Comparison of ENCODE assay signal across 16 cellular contexts in genomic region chr6:137122612-137123011, GRCh38. TPM values are rescaled to one million over a fixed set of nuclear protein-coding genes. Genes with fewer than 3 reads are reported as not detected.
DNase-seq lines count a peak whose midpoint lies in the region; ATAC-seq lines count a peak whose summit lies in the region.
"Had no signal": no experiment of that assay in that cellular context is flagged by ENCODE, and none has a peak within 500 bp of the region (broad histone marks: within the 10 kb centered on the region; RNA-seq: fewer than 3 reads in every experiment).

No MANE protein-coding gene starts in this region.

- no peak overlapping the region for H3K14ac ChIP-seq in neuronal stem cell (ENCODE audit: low read length)

- peaks cover 2% of the 10 kb centered on the region for H3K36me3 Mint-ChIP-seq in memory B cell

- no peak overlapping the region for H3K4ac ChIP-seq in neuronal stem cell (ENCODE audit: low read length)

- no CpG with 5 or more reads among the region's 4 CpGs for WGBS in neuronal stem cell (ENCODE audit: extremely low coverage in 2 of 2, insufficient read length in 2 of 2, insufficient replicate concordance in 1 of 2), 2 donors

- H3K9me3 ChIP-seq in neuronal stem cell (replicated peaks in 1 of 2; ENCODE audit: control insufficient read depth in 2 of 2, insufficient read depth in 1 of 2, low read depth in 1 of 2, low read length in 2 of 2) = peaks cover 4 to 9% of the 10 kb centered on the region in 2 donors

- H3K9me3 Mint-ChIP-seq in memory B cell = peaks cover 6% of the 10 kb centered on the region

- H3K79me1 ChIP-seq in neuronal stem cell (ENCODE audit: low read depth, low read length) = no peaks in the 10 kb centered on the region

- H3K4me3 ChIP-seq in neuronal stem cell (ENCODE audit: low read length in 2 of 2) = no peak overlapping the region

- no peak overlapping the region for H3K4me3 Mint-ChIP-seq in memory B cell

- no peaks in the 10 kb centered on the region for H3K27me3 Mint-ChIP-seq in memory B cell
- H3K27me3 Mint-ChIP-seq: progenitor cell of endocrine pancreas had no signal

- no peak overlapping the region for H4K8ac ChIP-seq in neuronal stem cell (ENCODE audit: low read depth, low read length)

- peaks cover 13% of the 10 kb centered on the region for H3K4me1 Mint-ChIP-seq in memory B cell

- no peak overlapping the region for H3K27ac ChIP-seq in neuronal stem cell (replicated peaks; ENCODE audit: low read length)
- H3K27ac ChIP-seq: brain microvascular endothelial cell, HL-60 had no signal

- no peak overlapping the region for H3K18ac ChIP-seq in neuronal stem cell (ENCODE audit: low read length)

- H4K91ac ChIP-seq in neuronal stem cell (ENCODE audit: low read depth, low read length, poor library complexity) = no peak overlapping the region

- H2BK15ac ChIP-seq in neuronal stem cell (ENCODE audit: low read length) = no peak overlapping the region

- H2BK120ac ChIP-seq in neuronal stem cell (ENCODE audit: low read depth, low read length) = no peak overlapping the region

- H3K4me1 ChIP-seq in neuronal stem cell (ENCODE audit: control insufficient read depth in 2 of 2, insufficient read depth in 1 of 2, low read depth in 1 of 2, low read length in 2 of 2) = no peaks in the 10 kb centered on the region

- H3K27me3 ChIP-seq in neuronal stem cell (ENCODE audit: control insufficient read depth in 3 of 3, insufficient read depth in 3 of 3, low read depth in 1 of 3, low read length in 3 of 3) = no peaks in the 10 kb centered on the region
- H3K27me3 ChIP-seq: brain microvascular endothelial cell had no signal

- no peak overlapping the region for H2BK12ac ChIP-seq in neuronal stem cell (ENCODE audit: low read length)

- H2AFZ ChIP-seq in neuronal stem cell (ENCODE audit: low read length) = no peak overlapping the region

- H3K36me3 ChIP-seq in neuronal stem cell (replicated peaks in 1 of 2; ENCODE audit: control insufficient read depth in 2 of 2, insufficient read depth in 2 of 2, low read length in 2 of 2) = no peaks in the 10 kb centered on the region
- H3K36me3 ChIP-seq: brain microvascular endothelial cell had no signal

- no peak overlapping the region for H3K23ac ChIP-seq in neuronal stem cell (ENCODE audit: low read depth, low read length, poor library complexity)

- H3K27ac Mint-ChIP-seq in memory B cell = peak overlapping the region; percentile 41
- H3K27ac Mint-ChIP-seq: progenitor cell of endocrine pancreas had no signal

- H3K4me2 ChIP-seq in neuronal stem cell (ENCODE audit: insufficient read depth, low read length, poor library complexity, severe bottlenecking) = no peak overlapping the region

- no peak overlapping the region for H2BK5ac ChIP-seq in neuronal stem cell (ENCODE audit: low read length)

- DNase-seq in memory B cell (ENCODE audit: low spot score in 2 of 2) = no peak
- no peak for DNase-seq in neuronal stem cell (ENCODE audit: low spot score)
- no peak for DNase-seq in NOMO-1 treated with DMSO at 0.1 percent for 48 hours (lab: John Stamatoyannopoulos, UW; ENCODE audit: unreplicated experiment)
- no peak for DNase-seq in activated CD4-positive, alpha-beta T cell treated with anti-CD3 and anti-CD28 coated beads, Interleukin-2, amount 50 U/mL, for 4 hours
- DNase-seq: activated naive CD4-positive, alpha-beta T cell treated with anti-CD3 and anti-CD28 coated beads, Interleukin-2, amount 50 U/mL, for 16 hours; AML-193; brain microvascular endothelial cell; NCI-H1930; NCI-H748 treated with DMSO at 0.1 percent for 48 hours had no signal

- H2AK5ac ChIP-seq in neuronal stem cell (ENCODE audit: low read depth, low read length) = no peak overlapping the region

- ATAC-seq in GM18517 (IDR thresholded peaks at IDR 0.05; ENCODE audit: unreplicated experiment) (peak; percentile 63), GM21786 (IDR thresholded peaks at IDR 0.05; ENCODE audit: unreplicated experiment) (peak; percentile 56), HG03280 (IDR thresholded peaks at IDR 0.05; ENCODE audit: unreplicated experiment) (peak; percentile 63), memory B cell (ENCODE audit: low read depth) (no peak)
- no peak for ATAC-seq in activated CD4-positive, CD25-positive, alpha-beta regulatory T cell treated with anti-CD3 and anti-CD28 coated beads, Interleukin-2, amount 50 U/mL, for 24 hours

- no peak overlapping the region for H3K9ac ChIP-seq in neuronal stem cell (ENCODE audit: low read depth, low read length, poor library complexity)

RNA-seq across cellular contexts. Expression of gene IL22RA2, which starts 50.8 kb away (rescaled TPM):
- not detected for polyA plus RNA-seq in neuronal stem cell (2013, experiment 1 of 2)
- not detected for polyA plus RNA-seq in neuronal stem cell (2013, experiment 2 of 2)
- polyA plus RNA-seq: fibroblast of lung had no signal

Comparison
In these comparisons a context has a peak if more than half of its experiments do, and no peak if none do; other contexts are left out.
1. ATAC-seq: peak in GM18517 (single experiment), GM21786 (single experiment) and HG03280 (single experiment); none in memory B cell (single experiment) and activated CD4-positive, CD25-positive, alpha-beta regulatory T cell treated with anti-CD3 and anti-CD28 coated beads, Interleukin-2, amount 50 U/mL, for 24 hours (0 of 2).